ENCODE assay signal across 8 cellular contexts in the genomic region with DNA sequence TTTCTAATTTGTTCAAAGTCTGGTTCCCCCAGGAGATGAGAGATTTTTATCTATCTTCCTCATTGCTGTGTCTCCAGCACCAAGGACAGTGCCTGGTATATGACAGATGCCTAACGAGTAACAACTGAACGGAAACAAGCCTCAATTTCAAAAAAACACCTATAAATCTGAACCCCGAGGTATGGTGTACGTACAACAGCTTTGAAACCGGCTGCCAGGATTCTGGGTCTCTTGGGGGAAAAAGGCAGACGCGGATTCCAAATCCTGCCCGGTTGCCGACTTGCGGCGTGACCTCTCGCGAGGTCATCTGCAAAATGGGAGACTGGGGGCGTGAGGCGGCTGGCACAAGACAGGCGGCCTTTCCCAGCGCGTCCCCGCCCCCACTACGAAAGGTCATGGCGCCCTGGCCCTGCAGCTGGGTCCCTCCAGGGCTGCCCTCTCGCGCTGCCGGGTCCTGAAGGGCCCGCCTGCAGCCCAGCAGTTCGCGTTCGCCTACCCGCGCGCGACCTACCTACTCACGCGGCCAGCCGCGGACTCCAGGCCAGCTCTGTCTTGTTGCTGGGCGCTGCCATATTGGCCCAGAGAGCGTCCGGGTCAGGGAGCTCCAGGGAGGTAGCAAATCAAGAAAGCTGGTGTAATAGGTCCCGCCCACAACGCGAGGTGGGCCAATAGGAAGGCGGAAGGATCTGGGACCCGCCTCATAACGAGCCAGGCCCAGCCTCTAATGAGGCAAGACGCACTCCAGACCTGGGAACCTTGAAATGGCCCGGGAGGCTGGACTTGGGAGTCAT. TPM values are rescaled to one million over a fixed set of nuclear protein-coding genes. Genes with fewer than 3 reads are reported as not detected.
DNase-seq lines count a peak whose midpoint lies in the region; ATAC-seq, FAIRE-seq and TF ChIP-seq lines count a peak whose summit lies in the region.

Gene ECSIT, minus strand, starts transcription at position 584 of the 791 bp plus-strand sequence. CDS start 9,964 bp downstream, outside the sequence.

- H2AK9ac ChIP-seq in IMR-90 (replicated peaks; ENCODE audit: low read depth, low read length, poor library complexity), result peak within 1 kb of the TSS; percentile 63

- peaks cover 5% of the 10 kb centered on the region for H3K4me1 ChIP-seq in IMR-90 (ENCODE audit: control insufficient read depth, insufficient read depth, low read length)

- 0 out of 2 replicates have a peak within 1 kb of the TSS, but pooled peaks have one; percentile 16 for H3K14ac ChIP-seq in IMR-90 (replicated peaks; ENCODE audit: low read depth, low read length)

- no peak within 1 kb of the TSS for H3K18ac ChIP-seq in IMR-90 (ENCODE audit: low read depth, low read length)

- DNase-seq in D721Med (ENCODE audit: insufficient read length, low spot score) (peak; percentile 96), IMR-90 (peak; percentile 98), OCI-M1 (lab: John Stamatoyannopoulos, UW) (peak; percentile 100), activated T-cell treated with anti-CD3 and anti-CD28 coated beads for 24 hours (ENCODE audit: low read depth) (peak; percentile 92), epidermal melanocyte (ENCODE audit: insufficient read length, low spot score) (peak; percentile 99), middle frontal gyrus (ENCODE audit: extremely low spot score, low spot score) (peak; percentile 95)
- DNase-seq in stimulated activated CD8-positive, alpha-beta memory T cell treated with anti-CD3 and anti-CD28 coated beads, Interleukin-2, amount 100 ng/mL, for 48 hours (ENCODE audit: low read depth in 2 of 2), result peak; percentile 85 to 91

- H3K9me3 ChIP-seq in IMR-90 (ENCODE audit: control insufficient read depth, insufficient read depth, low read length), result no peaks in the 10 kb centered on the region

- H2BK5ac ChIP-seq in IMR-90 (ENCODE audit: low read depth, low read length, poor library complexity, severe bottlenecking), result peak within 1 kb of the TSS; percentile 47

- no peak within 1 kb of the TSS for H3K23ac ChIP-seq in IMR-90 (ENCODE audit: low read depth, low read length)

- H2AFZ ChIP-seq in IMR-90 (replicated peaks; ENCODE audit: low read length, poor library complexity), result peak within 1 kb of the TSS; percentile 94

- no peak for TF ChIP-seq CTCF in D721Med (IDR thresholded peaks at IDR 0.05; ENCODE audit: insufficient read depth, missing control alignments)
- TF ChIP-seq CTCF in IMR-90 (conservative IDR thresholded peaks at IDR 0.05; ENCODE audit: low read depth, low read length), result no peak

- H3K56ac ChIP-seq in IMR-90 (ENCODE audit: extremely low read depth, insufficient read depth, low read length), result 0 out of 2 replicates have a peak within 1 kb of the TSS, but pooled peaks have one; percentile 29

- H3K27ac ChIP-seq in IMR-90 (ENCODE audit: insufficient read depth, low read length), result peak within 1 kb of the TSS; percentile 74

- H3K4me3 ChIP-seq in IMR-90 (ENCODE audit: insufficient read depth, low read depth, low read length), result peak within 1 kb of the TSS; percentile 74

- dilution Hi-C loops in IMR-90 (cut with HindIII; ENCODE audit: low sequenced_read_pairs, unreplicated experiment), result no loop called here

- POLR2A ChIA-PET in IMR-90 (lab: Charles Lee; ENCODE audit: unreplicated experiment), result interaction anchor here (0.5 to 0.6 kb wide), 2 partner anchors 76 to 303 kb away, joined by 8 to 13 read pairs; no protein-coding TSS in a partner anchor

- H2AK5ac ChIP-seq in IMR-90 (ENCODE audit: low read depth, low read length), result peak within 1 kb of the TSS; percentile 86; the same call in 1 of the 2 replicates

- no peaks in the 10 kb centered on the region for H3K36me3 ChIP-seq in IMR-90 (ENCODE audit: control insufficient read depth, insufficient read depth, low read length)

- H3K9me1 ChIP-seq in IMR-90 (ENCODE audit: insufficient read depth, low read length), result peaks cover 11% of the 10 kb centered on the region

- peak within 1 kb of the TSS; percentile 59 for H3K9ac ChIP-seq in IMR-90 (ENCODE audit: low read depth, low read length)

- no TSS peak for BruUV-seq in IMR-90 (replicated peaks; lab: Mats Ljungman, UMichigan)

- peak within 1 kb of the TSS in 1 of 2 experiments; percentile 63; a peak in 2 of 4 replicates for H4K8ac ChIP-seq in IMR-90 (ENCODE audit: low read depth in 2 of 2, low read length in 2 of 2)

- ATAC-seq in GM21528 (IDR thresholded peaks at IDR 0.05; ENCODE audit: low FRiP score, unreplicated experiment) (peak; percentile 92), IMR-90 (ENCODE audit: low read depth) (peak; percentile 97)

- in situ Hi-C loops in IMR-90 (cut with MboI; ENCODE audit: low sequenced_read_pairs), result no loop called here

- H4K91ac ChIP-seq in IMR-90 (ENCODE audit: insufficient read depth, low read depth, low read length), result 0 out of 2 replicates have a peak within 1 kb of the TSS, but pooled peaks have one; percentile 20

- H2BK15ac ChIP-seq in IMR-90 (ENCODE audit: low read depth, low read length), result no peak within 1 kb of the TSS

- peaks cover 15 to 34% of the 10 kb centered on the region in 2 experiments for H3K79me1 ChIP-seq in IMR-90 (ENCODE audit: low read depth in 1 of 2, low read length in 2 of 2)

- peaks cover 11% of the 10 kb centered on the region; the same call in 1 of the 2 replicates for H4K20me1 ChIP-seq in IMR-90 (ENCODE audit: insufficient read depth, low read length)

- 0 out of 2 replicates have a peak within 1 kb of the TSS, but pooled peaks have one; percentile 19 for H4K5ac ChIP-seq in IMR-90 (ENCODE audit: low read depth, low read length)

- H3K4ac ChIP-seq in IMR-90 (ENCODE audit: low read depth, low read length), result peak within 1 kb of the TSS; percentile 46

- peak within 1 kb of the TSS; percentile 81 for H3K4me2 ChIP-seq in IMR-90 (ENCODE audit: low read depth, low read length)

- TF ChIP-seq RAD21 in IMR-90 (IDR thresholded peaks at IDR 0.05; ENCODE audit: low read length), result no peak

- WGBS in IMR-90 (ENCODE audit: extremely low coverage in 2 of 2, insufficient read length in 1 of 2), 2 experiments, result 0% methylated on average over 28 of the region's 47 CpGs; no CpG with 5 or more reads in 1 of the 2 experiments

- intact Hi-C loops in IMR-90 (cut with micrococcal nuclease), result no loop called here

- peak; percentile 57 for TF ChIP-seq POLR2A in IMR-90 (IDR thresholded peaks at IDR 0.05; ENCODE audit: low read depth, low read length)

- CTCF ChIA-PET in IMR-90 (lab: Yijun Ruan, JAX), result interaction anchor here (1.0 kb wide), 1 partner anchor 11 kb away, joined by 4 read pairs; no protein-coding TSS in a partner anchor

- H2BK120ac ChIP-seq in IMR-90 (ENCODE audit: low read depth, low read length), result peak within 1 kb of the TSS; percentile 9; the same call in 1 of the 2 replicates

- H3K27me3 ChIP-seq in IMR-90 (ENCODE audit: control insufficient read depth, insufficient read depth, low read length), result no peaks in the 10 kb centered on the region

- FAIRE-seq in D721Med (lab: Jason Lieb, UNC), result no peak

- H2BK20ac ChIP-seq in IMR-90 (ENCODE audit: low read depth, low read length), result no peak within 1 kb of the TSS

TF ChIP-seq in IMR-90, 13 proteins besides CTCF, POLR2A, EP300 and RAD21:
- TF ChIP-seq ELK1 (IDR thresholded peaks at IDR 0.05; ENCODE audit: borderline replicate concordance, low read depth, low read length) (no peak), SMC3 (IDR thresholded peaks at IDR 0.05; ENCODE audit: low read depth, low read length) (no peak), CEBPB (IDR thresholded peaks at IDR 0.05; ENCODE audit: low read depth, low read length) (peak; percentile 88), RFX5 (IDR thresholded peaks at IDR 0.05; ENCODE audit: low read depth, low read length) (no peak), USF2 (IDR thresholded peaks at IDR 0.05; ENCODE audit: low read depth, low read length) (0 out of 2 replicates have a peak, but pooled peaks have one; percentile 10), MAZ (IDR thresholded peaks at IDR 0.05; ENCODE audit: borderline replicate concordance, low read depth, low read length) (peak; percentile 8; the same call in 1 of the 2 replicates), CHD1 (IDR thresholded peaks at IDR 0.05; ENCODE audit: low read depth, low read length) (no peak), NFE2L2 (IDR thresholded peaks at IDR 0.05; ENCODE audit: low read depth, low read length) (no peak), MAFK (IDR thresholded peaks at IDR 0.05; ENCODE audit: low read depth, low read length) (no peak), MXI1 (IDR thresholded peaks at IDR 0.05; ENCODE audit: borderline replicate concordance, low read depth, low read length) (peak; percentile 83), FOS (IDR thresholded peaks at IDR 0.05; ENCODE audit: low read depth, low read length) (peak; percentile 41; the same call in 1 of the 2 replicates), RCOR1 (IDR thresholded peaks at IDR 0.05; ENCODE audit: insufficient replicate concordance, low read length) (peak; percentile 77), BHLHE40 (IDR thresholded peaks at IDR 0.05; ENCODE audit: low read depth, low read length) (peak; percentile 70)

RNA-seq across cellular contexts. Expression of gene ECSIT, which starts in this region (rescaled TPM):
- 31.9 and 42.3 TPM in 2 replicates for total RNA-seq in IMR-90 (2012; rRNA removed)
- 30.5 and 31.4 TPM in 2 replicates for polyA plus RNA-seq in IMR-90 (2012; rRNA removed)
- polyA plus RNA-seq in IMR-90 (2012; cell fraction: cytosol; rRNA removed), result 39.6 and 41.7 TPM in 2 replicates
- polyA plus RNA-seq in IMR-90 (2012; cell fraction: nucleus; rRNA removed; ENCODE audit: low replicate concordance), result 52.4 and 89.1 TPM in 2 replicates

Comparison
In these comparisons a context has a peak if more than half of its experiments do, and no peak if none do; other contexts are left out.
1. Peak in every context shown above with its lines: DNase-seq, ATAC-seq, H3K4me3 ChIP-seq and H3K27ac ChIP-seq.